9 cellular contexts compared by ENCODE assay signal in genomic region chr7:2116903-2117680, GRCh38.
DNase-seq lines count a peak whose midpoint lies in the region; ATAC-seq, FAIRE-seq and TF ChIP-seq lines count a peak whose summit lies in the region.
"Had no signal": no experiment of that assay in that cellular context is flagged by ENCODE, and none has a peak within 500 bp of the region (broad histone marks: within the 10 kb centered on the region; RNA-seq: fewer than 3 reads in every experiment).

No MANE protein-coding gene starts in this region.

- 53 to 57% (median 53%) methylated on average over 12 to 14 of the region's 14 CpGs for WGBS in stomach, 5 donors

- no peaks in the 10 kb centered on the region for H3K9me3 Mint-ChIP-seq in astrocyte (ENCODE audit: unreplicated experiment)
- H3K9me3 Mint-ChIP-seq: activated T-helper 1 cell treated with anti-CD3 and anti-CD28 coated beads, Interleukin-12 subunit alpha, Interleukin-12 subunit beta, Interleukin-2, Interleukin-4 antibody, amounts not matched to agents 30 ng/mL and 10 ng/mL and 1 ng/mL, durations not matched to agents 14 hours and 24 hours and 36 hours had no signal

- TF ChIP-seq EP300 in stomach (IDR thresholded peaks at IDR 0.05), result no peak

- no peak for TF ChIP-seq POLR2A in stomach (IDR thresholded peaks at IDR 0.05)

- FAIRE-seq in astrocyte (lab: Jason Lieb, UNC), result no peak

- no peaks in the 10 kb centered on the region for H3K27me3 Mint-ChIP-seq in astrocyte (ENCODE audit: low read depth, unreplicated experiment)

- TF ChIP-seq CTCF in astrocyte (IDR thresholded peaks at IDR 0.05; ENCODE audit: insufficient read depth, low read depth, low read length) (no peak), stomach (IDR thresholded peaks at IDR 0.05) (no peak)

- no peaks in the 10 kb centered on the region for H3K36me3 ChIP-seq in astrocyte (ENCODE audit: insufficient read depth, low read length)
- peaks cover 0 to 18% (median 2%) of the 10 kb centered on the region in 4 donors for H3K36me3 ChIP-seq in stomach

- peak overlapping the region; percentile 17 for H3K9ac ChIP-seq in astrocyte (ENCODE audit: low read length)

- H3K4me3 Mint-ChIP-seq in astrocyte (ENCODE audit: unreplicated experiment), result no peak overlapping the region
- H3K4me3 Mint-ChIP-seq: activated T-helper 1 cell treated with anti-CD3 and anti-CD28 coated beads, Interleukin-12 subunit alpha, Interleukin-12 subunit beta, Interleukin-2, Interleukin-4 antibody, amounts not matched to agents 30 ng/mL and 10 ng/mL and 1 ng/mL, durations not matched to agents 14 hours and 24 hours and 36 hours had no signal

- H3K4me1 ChIP-seq in astrocyte (ENCODE audit: insufficient read depth, low read length) (peaks cover 40% of the 10 kb centered on the region), stomach (peaks cover 20 to 48% (median 29%) of the 10 kb centered on the region in 4 donors)

- no peaks in the 10 kb centered on the region for H3K27me3 ChIP-seq in astrocyte (ENCODE audit: insufficient read depth, low read length)
- no peaks in the 10 kb centered on the region for H3K27me3 ChIP-seq in stomach

- DNase-seq in NCI-H1092 treated with DMSO at 0.1 percent for 48 hours (lab: John Stamatoyannopoulos, UW), result peak; percentile 65
- no peak for DNase-seq in astrocyte (ENCODE audit: low read depth)
- DNase-seq in hypothalamus (lab: John Stamatoyannopoulos, UW), result peak in 40 of 51 donors; percentile 13 to 85 (median 50)
- DNase-seq in stomach, result peak; percentile 56
- DNase-seq in retina, result no peak
- no peak for DNase-seq in stimulated activated CD4-positive, alpha-beta T cell treated with anti-CD3 and anti-CD28 coated beads, Interleukin-12 subunit alpha, Interleukin-12 subunit beta, amount 100 ng/mL, for 4 hours

- no peak overlapping the region for H2AFZ ChIP-seq in astrocyte (ENCODE audit: low read depth, low read length)

- H3K4me3 ChIP-seq in astrocyte (ENCODE audit: insufficient read depth, low read depth, low read length), result no peak overlapping the region
- no peak overlapping the region for H3K4me3 ChIP-seq in stomach

- H4K20me1 ChIP-seq in astrocyte (ENCODE audit: insufficient read depth, low read length), result peaks cover 36% of the 10 kb centered on the region

- peaks cover 6% of the 10 kb centered on the region for H3K79me2 ChIP-seq in astrocyte (ENCODE audit: insufficient read depth, low read length)

- peaks cover 15% of the 10 kb centered on the region for H3K36me3 Mint-ChIP-seq in astrocyte (ENCODE audit: low read depth, unreplicated experiment)

- intact Hi-C loops in stomach (cut with DNase I; ENCODE audit: low total_unique reads), result no loop called here

- no peak overlapping the region for H3K27ac ChIP-seq in astrocyte (ENCODE audit: low read depth, low read length)
- H3K27ac ChIP-seq in stomach, result peak overlapping the region in 1 of 5 donors; percentile 52

- H3K9me3 ChIP-seq in astrocyte (ENCODE audit: insufficient read depth, low read depth, low read length) (no peaks in the 10 kb centered on the region), stomach (no peaks in the 10 kb centered on the region)

- H3K4me1 Mint-ChIP-seq in astrocyte (ENCODE audit: low read depth, unreplicated experiment), result peaks cover 21% of the 10 kb centered on the region

- ATAC-seq in HG02763 (IDR thresholded peaks at IDR 0.05; ENCODE audit: unreplicated experiment) (no peak), HG02623 (IDR thresholded peaks at IDR 0.05; ENCODE audit: unreplicated experiment) (no peak)

- H3K4me2 ChIP-seq in astrocyte (ENCODE audit: low read length), result peak overlapping the region; percentile 76

- no peak overlapping the region for H3K27ac Mint-ChIP-seq in astrocyte (ENCODE audit: unreplicated experiment)
- H3K27ac Mint-ChIP-seq: activated T-helper 1 cell treated with anti-CD3 and anti-CD28 coated beads, Interleukin-12 subunit alpha, Interleukin-12 subunit beta, Interleukin-2, Interleukin-4 antibody, amounts not matched to agents 30 ng/mL and 10 ng/mL and 1 ng/mL, durations not matched to agents 14 hours and 24 hours and 36 hours had no signal

Comparison
In these comparisons a context has a peak if more than half of its experiments do, and no peak if none do; other contexts are left out.
1. DNase-seq: peak in NCI-H1092 treated with DMSO at 0.1 percent for 48 hours (single experiment), hypothalamus (40 of 51) and stomach (single experiment); none in astrocyte (single experiment), retina (single experiment) and stimulated activated CD4-positive, alpha-beta T cell treated with anti-CD3 and anti-CD28 coated beads, Interleukin-12 subunit alpha, Interleukin-12 subunit beta, amount 100 ng/mL, for 4 hours (single experiment).